Comparison of ENCODE assay signal across 1 cellular context in genomic region chr1:230850547-230850946, GRCh38.
TF ChIP-seq lines count a peak whose summit lies in the region.

No MANE protein-coding gene starts in this region.

TF ChIP-seq in endothelial cell of umbilical vein, 7 proteins besides CTCF, POLR2A, EP300 and RAD21:
- no peak for TF ChIP-seq GATA2 (IDR thresholded peaks at IDR 0.05; ENCODE audit: insufficient read depth, insufficient read length, low read depth, low read length)
- TF ChIP-seq POLR2AphosphoS5 (IDR thresholded peaks at IDR 0.05; ENCODE audit: insufficient read depth, low read depth, low read length) = no peak
- TF ChIP-seq MYC (IDR thresholded peaks at IDR 0.05; ENCODE audit: low read depth, low read length) = no peak
- TF ChIP-seq MAX (IDR thresholded peaks at IDR 0.05; ENCODE audit: insufficient read depth, insufficient read length) = no peak
- no peak for TF ChIP-seq JUN (IDR thresholded peaks at IDR 0.05; ENCODE audit: borderline replicate concordance, insufficient read depth, insufficient read length, low read depth)
- no peak for TF ChIP-seq EZH2 (IDR thresholded peaks at IDR 0.05; ENCODE audit: borderline replicate concordance, low read depth, low read length, severe bottlenecking)
- TF ChIP-seq FOS (IDR thresholded peaks at IDR 0.05; ENCODE audit: borderline replicate concordance, insufficient read depth, low read length) = no peak
